Comparison of ENCODE assay signal across 16 cellular contexts in genomic region chr16:84844561-84845495, GRCh38. TPM values are rescaled to one million over a fixed set of nuclear protein-coding genes. Genes with fewer than 3 reads are reported as not detected.
A peak's percentile ranks its signal among the peaks of the same experiment; 100 is the strongest.
DNase-seq lines count a peak whose midpoint lies in the region; ATAC-seq and TF ChIP-seq lines count a peak whose summit lies in the region.
"Had no signal": no experiment of that assay in that cellular context is flagged by ENCODE, and none has a peak within 500 bp of the region (broad histone marks: within the 10 kb centered on the region; RNA-seq: fewer than 3 reads in every experiment).

No MANE protein-coding gene starts in this region.

- no peak for TF ChIP-seq POLR2A in gastrocnemius medialis (IDR thresholded peaks at IDR 0.05)
- no peak for TF ChIP-seq POLR2A in Peyer's patch (IDR thresholded peaks at IDR 0.05)

- H3K36me3 ChIP-seq in NT2/D1 (ENCODE audit: insufficient read depth, insufficient read length, low read length) (peaks cover 3% of the 10 kb centered on the region), gastrocnemius medialis (peaks cover 0 to 7% of the 10 kb centered on the region in 2 donors), Peyer's patch (peaks cover 0 to 42% (median 0%) of the 10 kb centered on the region in 3 donors)

- H3K27ac ChIP-seq in gastrocnemius medialis (peak overlapping the region in 1 of 4 donors; percentile 34), Peyer's patch (no peak overlapping the region)

- H3K27me3 ChIP-seq in NT2/D1 (ENCODE audit: insufficient read depth, insufficient read length): no peaks in the 10 kb centered on the region
- H3K27me3 ChIP-seq in gastrocnemius medialis: no peaks in the 10 kb centered on the region
- H3K27me3 ChIP-seq in Peyer's patch: no peaks in the 10 kb centered on the region

- in situ Hi-C loops in gastrocnemius medialis (cut with MboI; ENCODE audit: low sequenced_read_pairs in 4 of 4): no loop called here

- H3K4me1 ChIP-seq in NT2/D1 (ENCODE audit: insufficient read depth, insufficient read length): peaks cover 46% of the 10 kb centered on the region
- H3K4me1 ChIP-seq in gastrocnemius medialis: peaks cover 0 to 12% of the 10 kb centered on the region in 2 donors
- H3K4me1 ChIP-seq in Peyer's patch: peaks cover 0 to 19% (median 0%) of the 10 kb centered on the region in 4 donors

- H3K9ac ChIP-seq in NT2/D1 (ENCODE audit: insufficient read length, low read depth): peak overlapping the region; percentile 26

- DNase-seq in ELF-1 (ENCODE audit: low read depth, low spot score) (peak; percentile 81), NT2/D1 (ENCODE audit: low read depth, low spot score) (peak; percentile 49), left ventricle myocardium superior (no peak), gastrocnemius medialis (no peak), Peyer's patch (no peak), NCI-H510A (lab: John Stamatoyannopoulos, UW) (no peak), NCI-H748 treated with DMSO at 0.1 percent for 48 hours (lab: John Stamatoyannopoulos, UW) (no peak)
- DNase-seq: activated naive CD4-positive, alpha-beta T cell treated with anti-CD3 and anti-CD28 coated beads for 36 hours; activated T-cell treated with anti-CD3 and anti-CD28 coated beads, Interleukin-2, amount 50 U/mL, for 24 hours; aorta; effector memory CD8-positive, alpha-beta T cell; HCEC 1CT; Karpas-422; NCI-H187; retina had no signal

- TF ChIP-seq CTCF in gastrocnemius medialis (IDR thresholded peaks at IDR 0.05 in 4 of 5, conservative IDR thresholded peaks at IDR 0.05 in 1 of 5): no peak
- no peak for TF ChIP-seq CTCF in Peyer's patch (IDR thresholded peaks at IDR 0.05)

- H3K9me3 ChIP-seq in NT2/D1 (ENCODE audit: insufficient read depth, low read length) (no peaks in the 10 kb centered on the region), gastrocnemius medialis (no peaks in the 10 kb centered on the region), Peyer's patch (no peaks in the 10 kb centered on the region)

- H3K4me3 ChIP-seq in NT2/D1 (ENCODE audit: insufficient read length, low read depth): no peak overlapping the region
- H3K4me3 ChIP-seq in gastrocnemius medialis: no peak overlapping the region
- no peak overlapping the region for H3K4me3 ChIP-seq in Peyer's patch

- ATAC-seq in left ventricle myocardium superior (peak; percentile 49), gastrocnemius medialis (peak; percentile 12 to 16)
- ATAC-seq: effector memory CD8-positive, alpha-beta T cell had no signal

- intact Hi-C loops in left ventricle myocardium superior (cut with micrococcal nuclease) (no loop called here), gastrocnemius medialis (cut with DNase I; ENCODE audit: low total_unique reads) (no loop called here)

RNA-seq across cellular contexts. Expression of gene CRISPLD2, which starts 25.0 kb away (rescaled TPM):
- total RNA-seq in left ventricle myocardium superior: 29.1 TPM
- 10 to 100 TPM; 26.1 to 50.1 (median 39.0) TPM for total RNA-seq in gastrocnemius medialis
- 100 to 1,000 TPM in 2 of 4 donors, 10 to 100 TPM in 2; 19.6 to 319 (median 84.3) TPM for total RNA-seq in Peyer's patch
- total RNA-seq: HT1080 had no signal

Comparison
In these comparisons a context has a peak if more than half of its experiments do, and no peak if none do; other contexts are left out.
1. DNase-seq: peak in ELF-1 (single experiment) and NT2/D1 (single experiment); none in left ventricle myocardium superior (single experiment), gastrocnemius medialis (0 of 2), Peyer's patch (0 of 3), NCI-H510A (single experiment) and NCI-H748 treated with DMSO at 0.1 percent for 48 hours (single experiment).